ENCODE assay signal across 15 cellular contexts in genomic region chr9:91247278-91247677, GRCh38.
DNase-seq lines count a peak whose midpoint lies in the region; TF ChIP-seq lines count a peak whose summit lies in the region.
"Had no signal": no experiment of that assay in that cellular context is flagged by ENCODE, and none has a peak within 500 bp of the region (broad histone marks: within the 10 kb centered on the region; RNA-seq: fewer than 3 reads in every experiment).

No MANE protein-coding gene starts in this region.

- H3K4me1 Mint-ChIP-seq in activated naive CD4-positive, alpha-beta T cell treated with anti-CD3 and anti-CD28 coated beads, Interleukin-2, amount 50 U/mL, for 24 hours: peaks cover 19% of the 10 kb centered on the region
- peaks cover 31% of the 10 kb centered on the region for H3K4me1 Mint-ChIP-seq in neural crest cell

- no peaks in the 10 kb centered on the region for H3K27me3 Mint-ChIP-seq in activated naive CD4-positive, alpha-beta T cell treated with anti-CD3 and anti-CD28 coated beads, Interleukin-2, amount 50 U/mL, for 24 hours
- H3K27me3 Mint-ChIP-seq in neural crest cell (ENCODE audit: low read depth): no peaks in the 10 kb centered on the region
- H3K27me3 Mint-ChIP-seq: CD4-positive, CD25-positive, alpha-beta regulatory T cell had no signal

- no peaks in the 10 kb centered on the region for H3K9me3 Mint-ChIP-seq in activated naive CD4-positive, alpha-beta T cell treated with anti-CD3 and anti-CD28 coated beads, Interleukin-2, amount 50 U/mL, for 24 hours
- no peaks in the 10 kb centered on the region for H3K9me3 Mint-ChIP-seq in neural crest cell
- H3K9me3 Mint-ChIP-seq: CD4-positive, CD25-positive, alpha-beta regulatory T cell had no signal

- H3K4me3 Mint-ChIP-seq in activated naive CD4-positive, alpha-beta T cell treated with anti-CD3 and anti-CD28 coated beads, Interleukin-2, amount 50 U/mL, for 24 hours: no peak overlapping the region
- no peak overlapping the region for H3K4me3 Mint-ChIP-seq in neural crest cell
- H3K4me3 Mint-ChIP-seq: CD4-positive, CD25-positive, alpha-beta regulatory T cell had no signal

- peak overlapping the region in 38 of 59 donors; percentile 4 to 72 (median 47) for H3K27ac ChIP-seq in dorsolateral prefrontal cortex

- intact Hi-C loops in dorsolateral prefrontal cortex (cut with DNase I): no loop called here

- H3K36me3 Mint-ChIP-seq in activated naive CD4-positive, alpha-beta T cell treated with anti-CD3 and anti-CD28 coated beads, Interleukin-2, amount 50 U/mL, for 24 hours: peaks cover 6% of the 10 kb centered on the region
- H3K36me3 Mint-ChIP-seq in neural crest cell (ENCODE audit: low read depth): no peaks in the 10 kb centered on the region

- no peak for TF ChIP-seq CTCF in dorsolateral prefrontal cortex (IDR thresholded peaks at IDR 0.05 in 54 of 56, conservative IDR thresholded peaks at IDR 0.05 in 2 of 56; ENCODE audit: low read depth in 1 of 56, partially characterized antibody in 56 of 56)
- no peak for TF ChIP-seq CTCF in neural crest cell (conservative IDR thresholded peaks at IDR 0.05)
- no peak for TF ChIP-seq CTCF in foreskin fibroblast (IDR thresholded peaks at IDR 0.05; ENCODE audit: low read depth, low read length)

- H3K27me3 ChIP-seq in dorsolateral prefrontal cortex: no peaks in the 10 kb centered on the region

- DNase-seq in activated naive CD4-positive, alpha-beta T cell (lab: John Stamatoyannopoulos, UW): no peak
- DNase-seq in dorsolateral prefrontal cortex (peak in 3 of 10 donors; percentile 37 to 54 (median 45)), neural crest cell (ENCODE audit: low read depth, low spot score) (no peak), superior temporal gyrus (ENCODE audit: extremely low spot score) (peak; percentile 33), NCI-H2196 (lab: John Stamatoyannopoulos, UW; ENCODE audit: unreplicated experiment) (no peak), foreskin fibroblast (no peak)
- DNase-seq in activated naive CD4-positive, alpha-beta T cell treated with anti-CD3 and anti-CD28 coated beads, Interleukin-2, amount 50 U/mL, for 16 hours: no peak
- DNase-seq: AML-193; Calu3; CD4-positive, CD25-positive, alpha-beta regulatory T cell; NCI-H1436; NCI-H2029 treated with DMSO at 0.1 percent for 48 hours; NCI-H524 had no signal

- H3K4me3 ChIP-seq in dorsolateral prefrontal cortex (no peak overlapping the region), foreskin fibroblast (ENCODE audit: low read depth in 1 of 2, low read length in 2 of 2) (no peak overlapping the region)
- H3K4me3 ChIP-seq: HAP-1 had no signal

- peak overlapping the region; percentile 10 for H3K27ac Mint-ChIP-seq in activated naive CD4-positive, alpha-beta T cell treated with anti-CD3 and anti-CD28 coated beads, Interleukin-2, amount 50 U/mL, for 24 hours
- H3K27ac Mint-ChIP-seq in neural crest cell (ENCODE audit: unreplicated experiment): peak overlapping the region; percentile 21
